Comparison of ENCODE assay signal across 15 cellular contexts in genomic region chr13:95456837-95457236, GRCh38.
DNase-seq lines count a peak whose midpoint lies in the region; ATAC-seq and TF ChIP-seq lines count a peak whose summit lies in the region.
"Had no signal": no experiment of that assay in that cellular context is flagged by ENCODE, and none has a peak within 500 bp of the region (broad histone marks: within the 10 kb centered on the region; RNA-seq: fewer than 3 reads in every experiment).

No MANE protein-coding gene starts in this region.

- H3K27me3 ChIP-seq in trophoblast cell (ENCODE audit: insufficient read depth, low read length): no peaks in the 10 kb centered on the region
- H3K27me3 ChIP-seq: neutrophil, tibial artery had no signal

- no peak overlapping the region for H2AFZ ChIP-seq in trophoblast cell (ENCODE audit: insufficient read depth, low read length, poor library complexity)

- H3K4me1 Mint-ChIP-seq in activated CD8-positive, alpha-beta T cell treated with anti-CD3 and anti-CD28 coated beads, Interleukin-2, amount 10 ng/mL, durations not matched to agents 7 days and 5 days (ENCODE audit: low read depth): peaks cover 13% of the 10 kb centered on the region
- H3K4me1 Mint-ChIP-seq in activated CD8-positive, alpha-beta T cell treated with anti-CD3 and anti-CD28 coated beads for 36 hours (ENCODE audit: low read depth): peaks cover 19% of the 10 kb centered on the region
- peaks cover 15 to 17% of the 10 kb centered on the region in 2 donors for H3K4me1 Mint-ChIP-seq in immature natural killer cell

- H3K18ac ChIP-seq in trophoblast cell (ENCODE audit: low read length): no peak overlapping the region

- peaks cover 9% of the 10 kb centered on the region for H3K9me3 ChIP-seq in trophoblast cell (ENCODE audit: insufficient read depth, low read depth, low read length)
- H3K9me3 ChIP-seq: neutrophil, tibial artery had no signal

- H2BK12ac ChIP-seq in trophoblast cell (ENCODE audit: low read length): no peak overlapping the region

- H3K36me3 Mint-ChIP-seq in activated CD8-positive, alpha-beta T cell treated with anti-CD3 and anti-CD28 coated beads, Interleukin-2, amount 10 ng/mL, durations not matched to agents 7 days and 5 days (ENCODE audit: low read depth): no peaks in the 10 kb centered on the region
- H3K36me3 Mint-ChIP-seq in activated CD8-positive, alpha-beta T cell treated with anti-CD3 and anti-CD28 coated beads for 36 hours (ENCODE audit: low read depth): peaks cover 1% of the 10 kb centered on the region
- peaks cover 0 to 14% (median 0%) of the 10 kb centered on the region in 3 donors for H3K36me3 Mint-ChIP-seq in immature natural killer cell

- no peaks in the 10 kb centered on the region for H3K79me2 ChIP-seq in trophoblast cell (ENCODE audit: control insufficient read depth, insufficient read depth, low read length, poor library complexity)

- no peak overlapping the region for H2AK5ac ChIP-seq in trophoblast cell (ENCODE audit: low read length)

- H4K8ac ChIP-seq in trophoblast cell (ENCODE audit: low read depth, low read length): no peak overlapping the region

- H3K27me3 Mint-ChIP-seq in activated CD8-positive, alpha-beta T cell treated with anti-CD3 and anti-CD28 coated beads, Interleukin-2, amount 10 ng/mL, durations not matched to agents 7 days and 5 days (ENCODE audit: low read depth): peaks cover 3% of the 10 kb centered on the region
- no peaks in the 10 kb centered on the region for H3K27me3 Mint-ChIP-seq in activated CD8-positive, alpha-beta T cell treated with anti-CD3 and anti-CD28 coated beads for 36 hours
- H3K27me3 Mint-ChIP-seq in immature natural killer cell (ENCODE audit: low read depth in 3 of 3): peaks cover 2 to 6% (median 3%) of the 10 kb centered on the region in 3 donors

- H3K36me3 ChIP-seq in trophoblast cell (ENCODE audit: control insufficient read depth in 1 of 2, insufficient read depth in 2 of 2, low read length in 2 of 2): peaks cover 0 to 3% of the 10 kb centered on the region in 2 experiments
- H3K36me3 ChIP-seq: neutrophil, tibial artery had no signal

- no peak for DNase-seq in activated CD8-positive, alpha-beta T cell treated with anti-CD3 and anti-CD28 coated beads, Interleukin-2, amount 10 ng/mL, durations not matched to agents 7 days and 5 days
- no peak for DNase-seq in activated CD8-positive, alpha-beta T cell treated with anti-CD3 and anti-CD28 coated beads for 36 hours
- DNase-seq in immature natural killer cell: no peak
- no peak for DNase-seq in stimulated activated CD4-positive, alpha-beta T cell treated with anti-CD3 and anti-CD28 coated beads, Interleukin-4, amount 100 ng/mL, for 4 hours
- no peak for DNase-seq in middle frontal gyrus (ENCODE audit: extremely low spot score, low spot score)
- DNase-seq in trophoblast cell: no peak
- DNase-seq: ACHN, DMS79, HCEC 1CT, NCI-H1105 treated with DMSO at 0.1 percent for 48 hours, tibial artery had no signal

- no peak overlapping the region for H3K4me3 Mint-ChIP-seq in activated CD8-positive, alpha-beta T cell treated with anti-CD3 and anti-CD28 coated beads, Interleukin-2, amount 10 ng/mL, durations not matched to agents 7 days and 5 days
- no peak overlapping the region for H3K4me3 Mint-ChIP-seq in activated CD8-positive, alpha-beta T cell treated with anti-CD3 and anti-CD28 coated beads for 36 hours
- peak overlapping the region in 4 of 5 donors; percentile 26 to 72 (median 51) for H3K4me3 Mint-ChIP-seq in immature natural killer cell

- no peaks in the 10 kb centered on the region for H3K79me1 ChIP-seq in trophoblast cell (ENCODE audit: low read length)

- WGBS in trophoblast cell (ENCODE audit: extremely low coverage, insufficient coverage, insufficient read length): no CpG with 5 or more reads among the region's 3 CpGs

- H3K27ac Mint-ChIP-seq in activated CD8-positive, alpha-beta T cell treated with anti-CD3 and anti-CD28 coated beads, Interleukin-2, amount 10 ng/mL, durations not matched to agents 7 days and 5 days: peak overlapping the region; percentile 8
- H3K27ac Mint-ChIP-seq in activated CD8-positive, alpha-beta T cell treated with anti-CD3 and anti-CD28 coated beads for 36 hours: no peak overlapping the region
- peak overlapping the region in 1 of 6 donors; percentile 6 for H3K27ac Mint-ChIP-seq in immature natural killer cell

- H3K23ac ChIP-seq in trophoblast cell (ENCODE audit: low read length): no peak overlapping the region

- no peak for ATAC-seq in activated CD8-positive, alpha-beta T cell treated with anti-CD3 and anti-CD28 coated beads, Interleukin-2, amount 10 ng/mL, durations not matched to agents 7 days and 5 days
- no peak for ATAC-seq in activated CD8-positive, alpha-beta T cell treated with anti-CD3 and anti-CD28 coated beads for 36 hours
- ATAC-seq in GM21515 (IDR thresholded peaks at IDR 0.05; ENCODE audit: unreplicated experiment) (peak; percentile 19), HG03565 (IDR thresholded peaks at IDR 0.05; ENCODE audit: unreplicated experiment) (peak; percentile 1)
- ATAC-seq: left lobe of liver had no signal

- H4K12ac ChIP-seq in trophoblast cell (ENCODE audit: low read depth, low read length): no peak overlapping the region

- H3K14ac ChIP-seq in trophoblast cell (ENCODE audit: low read length): no peak overlapping the region

- H4K91ac ChIP-seq in trophoblast cell (ENCODE audit: low read depth, low read length): no peak overlapping the region

- no peak overlapping the region for H3K9ac ChIP-seq in trophoblast cell (ENCODE audit: low read length)

- H3K27ac ChIP-seq in trophoblast cell (ENCODE audit: low read depth, low read length): no peak overlapping the region
- H3K27ac ChIP-seq: neutrophil, tibial artery had no signal

- H3K4me3 ChIP-seq in trophoblast cell (ENCODE audit: low read depth, low read length): no peak overlapping the region
- H3K4me3 ChIP-seq: tibial artery had no signal

- intact Hi-C loops in activated CD8-positive, alpha-beta T cell treated with anti-CD3 and anti-CD28 coated beads for 36 hours (cut with micrococcal nuclease): no loop called here

- H2BK120ac ChIP-seq in trophoblast cell (ENCODE audit: insufficient read depth, low read length, poor library complexity): no peak overlapping the region

- CTCF ChIA-PET in activated CD8-positive, alpha-beta T cell treated with anti-CD3 and anti-CD28 coated beads, Interleukin-2, amount 10 ng/mL, durations not matched to agents 7 days and 5 days (lab: Charles Lee): interaction anchor here (1.0 kb wide), 2 partner anchors 21 to 268 kb away, joined by 4 read pairs; no protein-coding TSS in a partner anchor
- CTCF ChIA-PET in activated CD8-positive, alpha-beta T cell treated with anti-CD3 and anti-CD28 coated beads for 36 hours (lab: Charles Lee): interaction anchor here (1.8 kb wide), 1 partner anchor 268 kb away, joined by 5 read pairs; no protein-coding TSS in a partner anchor

- H3K4ac ChIP-seq in trophoblast cell (ENCODE audit: low read depth, low read length): no peak overlapping the region

- TF ChIP-seq CTCF in activated CD8-positive, alpha-beta T cell treated with anti-CD3 and anti-CD28 coated beads for 36 hours (IDR thresholded peaks at IDR 0.05): no peak

- no peak overlapping the region for H2BK5ac ChIP-seq in trophoblast cell (ENCODE audit: low read depth, low read length, poor library complexity)

- POLR2A ChIA-PET in activated CD8-positive, alpha-beta T cell treated with anti-CD3 and anti-CD28 coated beads, Interleukin-2, amount 10 ng/mL, durations not matched to agents 7 days and 5 days (lab: Charles Lee): no interaction called here
- POLR2A ChIA-PET in activated CD8-positive, alpha-beta T cell treated with anti-CD3 and anti-CD28 coated beads for 36 hours (lab: Charles Lee): interaction anchor here (0.6 kb wide), 1 partner anchor 1144 kb away, joined by 3 read pairs; no protein-coding TSS in a partner anchor

- no peaks in the 10 kb centered on the region for H3K4me1 ChIP-seq in trophoblast cell (ENCODE audit: control insufficient read depth in 1 of 2, insufficient read depth in 2 of 2, low read length in 2 of 2)
- H3K4me1 ChIP-seq: tibial artery had no signal

- H3K9me3 Mint-ChIP-seq in activated CD8-positive, alpha-beta T cell treated with anti-CD3 and anti-CD28 coated beads, Interleukin-2, amount 10 ng/mL, durations not matched to agents 7 days and 5 days (ENCODE audit: insufficient read depth): peaks cover 14% of the 10 kb centered on the region
- peaks cover 17% of the 10 kb centered on the region for H3K9me3 Mint-ChIP-seq in activated CD8-positive, alpha-beta T cell treated with anti-CD3 and anti-CD28 coated beads for 36 hours
- H3K9me3 Mint-ChIP-seq in immature natural killer cell: peaks cover 3 to 18% (median 12%) of the 10 kb centered on the region in 6 donors

- H3K4me2 ChIP-seq in trophoblast cell (ENCODE audit: low read length): no peak overlapping the region

Comparison
In these comparisons a context has a peak if more than half of its experiments do, and no peak if none do; other contexts are left out.
1. ATAC-seq: peak in GM21515 (single experiment) and HG03565 (single experiment); none in activated CD8-positive, alpha-beta T cell treated with anti-CD3 and anti-CD28 coated beads, Interleukin-2, amount 10 ng/mL, durations not matched to agents 7 days and 5 days (single experiment) and activated CD8-positive, alpha-beta T cell treated with anti-CD3 and anti-CD28 coated beads for 36 hours (single experiment).
2. H3K4me3 Mint-ChIP-seq: peak in immature natural killer cell (4 of 5); none in activated CD8-positive, alpha-beta T cell treated with anti-CD3 and anti-CD28 coated beads, Interleukin-2, amount 10 ng/mL, durations not matched to agents 7 days and 5 days (single experiment) and activated CD8-positive, alpha-beta T cell treated with anti-CD3 and anti-CD28 coated beads for 36 hours (single experiment).